21 cellular contexts compared by ENCODE assay signal in genomic region chr1:3062616-3063378, GRCh38. TPM values are rescaled to one million over a fixed set of nuclear protein-coding genes. Genes with fewer than 3 reads are reported as not detected.
DNase-seq lines count a peak whose midpoint lies in the region; FAIRE-seq and TF ChIP-seq lines count a peak whose summit lies in the region.
"Had no signal": no experiment of that assay in that cellular context is flagged by ENCODE, and none has a peak within 500 bp of the region (broad histone marks: within the 10 kb centered on the region; RNA-seq: fewer than 3 reads in every experiment).

No MANE protein-coding gene starts in this region.

- no peaks in the 10 kb centered on the region for H3K9me3 Mint-ChIP-seq in CD4-positive, alpha-beta memory T cell
- H3K9me3 Mint-ChIP-seq: activated CD4-positive, alpha-beta memory T cell treated with anti-CD3 and anti-CD28 coated beads for 36 hours had no signal

- H3K9me3 ChIP-seq in ascending aorta, result no peaks in the 10 kb centered on the region
- H3K9me3 ChIP-seq in kidney (ENCODE audit: control insufficient read depth in 1 of 2, low read length in 2 of 2), result no peaks in the 10 kb centered on the region
- H3K9me3 ChIP-seq in CD4-positive, alpha-beta memory T cell (ENCODE audit: control insufficient read depth in 1 of 2, low read length in 2 of 2), result no peaks in the 10 kb centered on the region

- no peak overlapping the region for H3K27ac Mint-ChIP-seq in CD4-positive, alpha-beta memory T cell
- H3K27ac Mint-ChIP-seq: activated CD4-positive, alpha-beta memory T cell treated with anti-CD3 and anti-CD28 coated beads for 36 hours; naive B cell had no signal

- TF ChIP-seq CTCF in ascending aorta (IDR thresholded peaks at IDR 0.05), result no peak
- TF ChIP-seq CTCF in kidney (IDR thresholded peaks at IDR 0.05; ENCODE audit: borderline replicate concordance, extremely low read depth, insufficient read depth), result no peak
- no peak for TF ChIP-seq CTCF in retinal pigment epithelial cell (conservative IDR thresholded peaks at IDR 0.05; ENCODE audit: low read depth, low read length)

- H3K27me3 Mint-ChIP-seq in CD4-positive, alpha-beta memory T cell, result peaks cover 2 to 6% of the 10 kb centered on the region in 2 donors

- H3K4me3 ChIP-seq in H7 (ENCODE audit: insufficient read depth, low read depth, low read length) (peak overlapping the region; percentile 51), ascending aorta (peak overlapping the region in 1 of 2 donors; percentile 95), kidney (ENCODE audit: low read length in 2 of 2) (no peak overlapping the region), retinal pigment epithelial cell (ENCODE audit: low read length) (peak overlapping the region; percentile 91)
- H3K4me3 ChIP-seq in CD4-positive, alpha-beta memory T cell (ENCODE audit: low read length in 2 of 2), result no peak overlapping the region

- H3K36me3 Mint-ChIP-seq in CD4-positive, alpha-beta memory T cell, result no peaks in the 10 kb centered on the region
- H3K36me3 Mint-ChIP-seq: activated CD4-positive, alpha-beta memory T cell treated with anti-CD3 and anti-CD28 coated beads for 36 hours; naive B cell had no signal

- H3K9ac ChIP-seq in kidney (ENCODE audit: low read length in 2 of 2), result no peak overlapping the region

- no peak for FAIRE-seq in kidney (lab: Jason Lieb, UNC)
- FAIRE-seq: GM19239 had no signal

- H3K27ac ChIP-seq in ascending aorta (peak overlapping the region; percentile 40 to 100), kidney (ENCODE audit: low read depth in 2 of 2, low read length in 2 of 2) (peak overlapping the region; percentile 57 to 73)
- no peak overlapping the region for H3K27ac ChIP-seq in CD4-positive, alpha-beta memory T cell (ENCODE audit: low read depth, low read length)

- intact Hi-C loops in ascending aorta (cut with DNase I) (loop anchor here (2.0 to 5.0 kb wide), 2 partner anchors 50 to 135 kb away; no protein-coding TSS in a partner anchor), kidney (cut with DNase I) (no loop called here)
- intact Hi-C loops in CD4-positive, alpha-beta memory T cell (cut with micrococcal nuclease), result no loop called here

- no peaks in the 10 kb centered on the region for H3K4me1 Mint-ChIP-seq in CD4-positive, alpha-beta memory T cell
- H3K4me1 Mint-ChIP-seq: naive B cell had no signal

- DNase-seq in H7, result peak; percentile 88
- DNase-seq in ascending aorta (ENCODE audit: low spot score in 2 of 2), result peak in 1 of 2 donors; percentile 61
- DNase-seq in kidney, result peak; percentile 79
- DNase-seq in retinal pigment epithelial cell (ENCODE audit: low read depth), result no peak
- no peak for DNase-seq in activated CD4-positive, CD25-positive, alpha-beta regulatory T cell treated with anti-CD3 and anti-CD28 coated beads, Interleukin-2, amount 50 U/mL, for 72 hours
- no peak for DNase-seq in NCI-H2107 (lab: John Stamatoyannopoulos, UW)
- DNase-seq in ureter (ENCODE audit: low spot score), result no peak
- no peak for DNase-seq in CD4-positive, alpha-beta memory T cell
- DNase-seq: activated CD4-positive, alpha-beta memory T cell treated with anti-CD3 and anti-CD28 coated beads for 36 hours; activated T-cell treated with anti-CD3 and anti-CD28 coated beads, Interleukin-2, amount 50 U/mL, for 4 hours; caudate nucleus; effector memory CD4-positive, alpha-beta T cell; hippocampal formation; naive B cell; NCI-H446 treated with DMSO at 0.1 percent for 48 hours; T-helper 1 cell had no signal

- peaks cover 71% of the 10 kb centered on the region for H3K27me3 ChIP-seq in H7 (ENCODE audit: control insufficient read depth, insufficient read depth, low read length)
- H3K27me3 ChIP-seq in ascending aorta, result no peaks in the 10 kb centered on the region
- no peaks in the 10 kb centered on the region for H3K27me3 ChIP-seq in CD4-positive, alpha-beta memory T cell (ENCODE audit: insufficient read depth, low read length)

- H3K4me1 ChIP-seq in ascending aorta (peaks cover 6 to 32% of the 10 kb centered on the region in 2 donors), kidney (ENCODE audit: control insufficient read depth in 1 of 2, insufficient read depth in 1 of 2, low read depth in 1 of 2, low read length in 2 of 2) (peaks cover 0 to 3% of the 10 kb centered on the region in 2 donors)
- H3K4me1 ChIP-seq in CD4-positive, alpha-beta memory T cell (ENCODE audit: insufficient read depth, low read length), result no peaks in the 10 kb centered on the region

- H3K4me3 Mint-ChIP-seq in CD4-positive, alpha-beta memory T cell, result no peak overlapping the region
- H3K4me3 Mint-ChIP-seq: activated CD4-positive, alpha-beta memory T cell treated with anti-CD3 and anti-CD28 coated beads for 36 hours; activated T-cell treated with anti-CD3 and anti-CD28 coated beads, Interleukin-2, amount 50 U/mL, for 4 hours; naive B cell had no signal

- CTCF ChIA-PET in CD4-positive, alpha-beta memory T cell (lab: Charles Lee; ENCODE audit: partially characterized antibody), result no interaction called here

- POLR2A ChIA-PET in CD4-positive, alpha-beta memory T cell (lab: Charles Lee; ENCODE audit: partially characterized antibody), result no interaction called here

- H3K36me3 ChIP-seq in H7 (replicated peaks; ENCODE audit: control insufficient read depth, insufficient read depth, low read length) (no peaks in the 10 kb centered on the region), ascending aorta (peaks cover 2 to 26% of the 10 kb centered on the region in 2 donors), kidney (ENCODE audit: control insufficient read depth in 1 of 2, insufficient read depth in 2 of 2, low read length in 2 of 2) (no peaks in the 10 kb centered on the region)
- H3K36me3 ChIP-seq in CD4-positive, alpha-beta memory T cell (ENCODE audit: insufficient read depth, low read length), result no peaks in the 10 kb centered on the region

RNA-seq across cellular contexts. Expression of gene PRDM16, which starts 6.2 kb away (rescaled TPM):
- total RNA-seq in H7 (2014; rRNA removed; shearing (Covaris generic)), result 0.69 and 1.1 TPM in 2 replicates
- total RNA-seq in ascending aorta (84.2 TPM), kidney (21.9 TPM), ureter (15.9 TPM)
- 3.0 TPM for polyA plus RNA-seq in kidney (ENCODE audit: insufficient read depth, low read depth, low replicate concordance)
- not detected for total RNA-seq in CD4-positive, alpha-beta memory T cell
- not detected for polyA plus RNA-seq in CD4-positive, alpha-beta memory T cell
- total RNA-seq: activated CD4-positive, alpha-beta memory T cell treated with anti-CD3 and anti-CD28 coated beads for 36 hours; M059J had no signal

RNA-seq across cellular contexts. Expression of gene ACTRT2, which starts 41.5 kb away (rescaled TPM):
- total RNA-seq in H7 (2014; rRNA removed; shearing (Covaris generic)), result 0.21 TPM in 1 of 2 replicates, not detected in the other
- total RNA-seq in ascending aorta (not detected), kidney (not detected), ureter (not detected)
- polyA plus RNA-seq in kidney (ENCODE audit: insufficient read depth, low read depth, low replicate concordance), result not detected
- not detected for total RNA-seq in CD4-positive, alpha-beta memory T cell
- polyA plus RNA-seq in CD4-positive, alpha-beta memory T cell, result not detected
- total RNA-seq: activated CD4-positive, alpha-beta memory T cell treated with anti-CD3 and anti-CD28 coated beads for 36 hours; activated T-cell treated with anti-CD3 and anti-CD28 coated beads, Interleukin-2, amount 50 U/mL, for 4 hours; lower leg skin; M059J; renal cortical epithelial cell; subcutaneous adipose tissue had no signal

Comparison
In these comparisons a context has a peak if more than half of its experiments do, and no peak if none do; other contexts are left out.
1. DNase-seq: peak in H7 (single experiment) and kidney (single experiment); none in retinal pigment epithelial cell (single experiment), activated CD4-positive, CD25-positive, alpha-beta regulatory T cell treated with anti-CD3 and anti-CD28 coated beads, Interleukin-2, amount 50 U/mL, for 72 hours (single experiment), NCI-H2107 (single experiment), ureter (single experiment) and CD4-positive, alpha-beta memory T cell (0 of 5).
2. H3K4me3 ChIP-seq: peak in H7 (single experiment) and retinal pigment epithelial cell (single experiment); none in kidney (0 of 2) and CD4-positive, alpha-beta memory T cell (0 of 2).